Comparison of ENCODE assay signal across 9 cellular contexts in the genomic region with DNA sequence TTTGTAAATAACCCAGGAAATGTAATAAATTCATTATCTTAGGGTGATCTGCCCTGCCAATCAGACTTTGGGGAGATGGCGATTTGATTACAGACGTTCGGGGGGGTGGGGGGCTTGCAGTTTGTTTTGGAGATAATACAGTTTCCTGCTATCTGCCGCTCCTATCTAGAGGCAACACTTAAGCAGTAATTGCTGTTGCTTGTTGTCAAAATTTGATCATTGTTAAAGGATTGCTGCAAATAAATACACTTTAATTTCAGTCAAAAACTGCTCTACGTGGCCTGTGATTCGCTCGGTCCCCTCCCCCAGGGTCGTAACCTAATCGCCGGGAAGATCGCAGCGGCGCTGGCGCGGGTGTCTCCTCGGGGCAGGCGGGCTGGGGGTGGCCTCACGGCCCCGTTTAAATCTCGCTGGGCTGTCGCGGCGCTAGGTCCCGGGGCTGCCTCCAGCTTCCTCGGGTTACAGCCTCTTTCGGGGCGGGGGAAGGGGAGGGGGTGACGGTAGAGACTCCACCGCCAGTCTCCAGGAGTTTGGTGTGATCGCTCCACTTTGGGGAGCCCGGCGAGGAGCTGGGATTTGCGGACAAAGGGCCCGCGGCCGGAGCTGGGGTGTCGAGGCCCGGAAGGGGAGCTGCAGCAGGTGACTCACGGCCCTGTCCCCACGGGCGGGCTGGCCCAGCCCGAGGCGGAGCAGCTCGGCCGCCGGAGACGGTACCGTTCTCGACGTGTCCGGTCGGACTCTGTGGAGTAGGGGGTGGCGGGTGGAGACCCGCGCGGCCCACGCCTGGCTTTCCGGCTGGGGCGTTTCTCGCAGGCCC. TPM values are rescaled to one million over a fixed set of nuclear protein-coding genes. Genes with fewer than 3 reads are reported as not detected.
DNase-seq lines count a peak whose midpoint lies in the region; ATAC-seq and TF ChIP-seq lines count a peak whose summit lies in the region.
"Had no signal": no experiment of that assay in that cellular context is flagged by ENCODE, and none has a peak within 500 bp of the region (broad histone marks: within the 10 kb centered on the region; RNA-seq: fewer than 3 reads in every experiment).

No MANE protein-coding gene starts in this region.

- H3K27me3 ChIP-seq in breast epithelium (no peaks in the 10 kb centered on the region), vagina (peaks cover 26% of the 10 kb centered on the region)

- peak; percentile 29 for DNase-seq in stimulated activated CD4-positive, alpha-beta T cell treated with anti-CD3 and anti-CD28 coated beads, Interleukin-15, amount 100 ng/mL, for 24 hours
- DNase-seq in stimulated activated CD4-positive, alpha-beta T cell treated with anti-CD3 and anti-CD28 coated beads, Interleukin-2, amount 100 ng/mL, for 48 hours = no peak
- DNase-seq in breast epithelium (ENCODE audit: low spot score in 2 of 2) = no peak
- DNase-seq in lower leg skin (ENCODE audit: low spot score in 2 of 2) = peak in 1 of 2 donors; percentile 81
- DNase-seq in vagina (ENCODE audit: extremely low spot score in 2 of 2) = no peak
- DNase-seq in head of caudate nucleus = no peak

- H3K4me3 ChIP-seq in breast epithelium (peak overlapping the region; percentile 68 to 91 (median 72)), lower leg skin (ENCODE audit: low read depth, poor library complexity, severe bottlenecking) (peak overlapping the region; percentile 30), vagina (peak overlapping the region; percentile 38 to 59)

- TF ChIP-seq CTCF in breast epithelium (IDR thresholded peaks at IDR 0.05) (no peak), lower leg skin (IDR thresholded peaks at IDR 0.05) (no peak), vagina (IDR thresholded peaks at IDR 0.05) (no peak)

- 16 to 20% methylated on average over 36 to 54 of the region's 60 CpGs for WGBS in lower leg skin, 2 donors

- ATAC-seq in HG02840 (IDR thresholded peaks at IDR 0.05; ENCODE audit: low FRiP score, unreplicated experiment) = no peak
- ATAC-seq in GM21526 (IDR thresholded peaks at IDR 0.05; ENCODE audit: low FRiP score, unreplicated experiment) = no peak

- no peak for TF ChIP-seq POLR2A in breast epithelium (IDR thresholded peaks at IDR 0.05)
- no peak for TF ChIP-seq POLR2A in lower leg skin (IDR thresholded peaks at IDR 0.05)
- TF ChIP-seq POLR2A in vagina (IDR thresholded peaks at IDR 0.05) = no peak

- H3K9me3 ChIP-seq in breast epithelium (no peaks in the 10 kb centered on the region), vagina (no peaks in the 10 kb centered on the region)

- no peaks in the 10 kb centered on the region for H3K4me1 ChIP-seq in breast epithelium
- peaks cover 30% of the 10 kb centered on the region for H3K4me1 ChIP-seq in vagina

- H3K27ac ChIP-seq in breast epithelium (peak overlapping the region; percentile 54 to 56), vagina (peak overlapping the region; percentile 35)
- H3K27ac ChIP-seq: KMS-11 had no signal

- no peaks in the 10 kb centered on the region for H3K36me3 ChIP-seq in breast epithelium
- no peaks in the 10 kb centered on the region for H3K36me3 ChIP-seq in vagina

- intact Hi-C loops in breast epithelium (cut with DNase I; ENCODE audit: low total_unique reads) (loop anchor here (10.0 kb wide), 2 partner anchors 151 to 631 kb away; a partner anchor contains a TSS), lower leg skin (cut with DNase I; ENCODE audit: low total_unique reads) (no loop called here), vagina (cut with DNase I) (loop anchor here (5.0 to 10.0 kb wide), 2 partner anchors 301 to 488 kb away; no protein-coding TSS in a partner anchor), head of caudate nucleus (cut with DNase I) (no loop called here)

RNA-seq across cellular contexts. Expression of a gene that starts 4.1 kb away (rescaled TPM):
- 10 to 100 TPM in 1 of 3 donors, 1 to 10 TPM in 2; 3.7 to 13.2 (median 7.5) TPM for total RNA-seq in breast epithelium
- total RNA-seq in lower leg skin = 10 to 100 TPM in 3 of 4 donors, 1 to 10 TPM in 1; 7.1 to 39.2 (median 27.5) TPM
- total RNA-seq in vagina = 9.8 TPM

Comparison
In these comparisons a context has a peak if more than half of its experiments do, and no peak if none do; other contexts are left out.
1. intact Hi-C loops: an anchor here in breast epithelium (10.0 kb wide) and vagina (5.0 to 10.0 kb wide); none called in lower leg skin and head of caudate nucleus.